ENCODE assay signal across 7 cellular contexts in genomic region chr3:116140100-116140689, GRCh38.
A peak's percentile ranks its signal among the peaks of the same experiment; 100 is the strongest.
DNase-seq lines count a peak whose midpoint lies in the region; ATAC-seq and TF ChIP-seq lines count a peak whose summit lies in the region.

No MANE protein-coding gene starts in this region.

- ATAC-seq in GM18502 (IDR thresholded peaks at IDR 0.05; ENCODE audit: poor library complexity, unreplicated experiment) (peak; percentile 67), HG03442 (IDR thresholded peaks at IDR 0.05; ENCODE audit: unreplicated experiment) (peak; percentile 54), GM19023 (IDR thresholded peaks at IDR 0.05; ENCODE audit: unreplicated experiment) (no peak), GM21786 (IDR thresholded peaks at IDR 0.05; ENCODE audit: unreplicated experiment) (no peak)

- H3K4me3 ChIP-seq in OCI-LY3 (ENCODE audit: low read length) (no peak overlapping the region), epithelial cell of proximal tubule (ENCODE audit: low read depth, low read length) (no peak overlapping the region), retinal pigment epithelial cell (ENCODE audit: low read length) (no peak overlapping the region)

- no peak for DNase-seq in epithelial cell of proximal tubule (ENCODE audit: low read depth)
- no peak for DNase-seq in retinal pigment epithelial cell (ENCODE audit: low read depth)

- H3K4me2 ChIP-seq in OCI-LY3 (ENCODE audit: low read length): peak overlapping the region; percentile 40; the same call in 1 of the 2 replicates

- no peaks in the 10 kb centered on the region for H3K79me2 ChIP-seq in OCI-LY3 (ENCODE audit: low read length)

- peaks cover 14% of the 10 kb centered on the region for H3K4me1 ChIP-seq in OCI-LY3 (ENCODE audit: low read length)

- H3K9ac ChIP-seq in OCI-LY3 (ENCODE audit: low read length): no peak overlapping the region

- 0 out of 2 replicates have a peak, but pooled peaks cover 4% of the 10 kb centered on the region for H3K9me3 ChIP-seq in OCI-LY3 (ENCODE audit: insufficient read depth, low read length)

- peak; percentile 89 for TF ChIP-seq CTCF in OCI-LY3 (IDR thresholded peaks at IDR 0.05; ENCODE audit: low read depth, low read length)
- peak; percentile 89 for TF ChIP-seq CTCF in epithelial cell of proximal tubule (conservative IDR thresholded peaks at IDR 0.05; ENCODE audit: low read depth, low read length)
- TF ChIP-seq CTCF in retinal pigment epithelial cell (conservative IDR thresholded peaks at IDR 0.05; ENCODE audit: low read depth, low read length): peak; percentile 87

- H4K20me1 ChIP-seq in OCI-LY3 (ENCODE audit: insufficient read depth, low read length): no peaks in the 10 kb centered on the region

- H2AFZ ChIP-seq in OCI-LY3 (ENCODE audit: low read depth, low read length): 0 out of 2 replicates have a peak overlapping the region, but pooled peaks have one; percentile 15

- no peaks in the 10 kb centered on the region for H3K27me3 ChIP-seq in OCI-LY3 (ENCODE audit: low read depth, low read length)

- no peak overlapping the region for H3K27ac ChIP-seq in OCI-LY3 (ENCODE audit: low read length)

- no peaks in the 10 kb centered on the region for H3K36me3 ChIP-seq in OCI-LY3 (replicated peaks; ENCODE audit: low read depth, low read length)

Comparison
In these comparisons a context has a peak if more than half of its experiments do, and no peak if none do; other contexts are left out.
1. ATAC-seq: peak in GM18502 (single experiment) and HG03442 (single experiment); none in GM19023 (single experiment) and GM21786 (single experiment).
2. Peak in every context shown above with its lines, with median percentiles within 50 percentile points of each other: CTCF ChIP-seq.